In genomic region chr10:66591865-66592264, GRCh38 we compare ENCODE assay signal across 26 cellular contexts.
A peak's percentile ranks its signal among the peaks of the same experiment; 100 is the strongest.
DNase-seq lines count a peak whose midpoint lies in the region; ATAC-seq and TF ChIP-seq lines count a peak whose summit lies in the region.
"Had no signal": no experiment of that assay in that cellular context is flagged by ENCODE, and none has a peak within 500 bp of the region (broad histone marks: within the 10 kb centered on the region; RNA-seq: fewer than 3 reads in every experiment).

No MANE protein-coding gene starts in this region.

- no peaks in the 10 kb centered on the region for H3K36me3 ChIP-seq in PC-3 (ENCODE audit: low read depth, low read length)
- H3K36me3 ChIP-seq in fibroblast of lung (ENCODE audit: control insufficient read depth, insufficient read depth, low read length) = no peaks in the 10 kb centered on the region
- no peaks in the 10 kb centered on the region for H3K36me3 ChIP-seq in WERI-Rb-1
- H3K36me3 ChIP-seq: heart right ventricle had no signal

- CTCF ChIA-PET in PC-3 (lab: Charles Lee) (interaction anchor here (0.6 to 0.7 kb wide), 4 partner anchors 9 to 152 kb away, joined by 3 read pairs; no protein-coding TSS in a partner anchor), HEK293T (lab: Yijun Ruan, JAX) (no interaction called here)

- H2AFZ ChIP-seq in PC-3 (ENCODE audit: low read length) = no peak overlapping the region
- no peak overlapping the region for H2AFZ ChIP-seq in fibroblast of lung (ENCODE audit: low read length)

- H3K27ac ChIP-seq in PC-3 (ENCODE audit: low read length) (0 out of 2 replicates have a peak overlapping the region, but pooled peaks have one; percentile 1), fibroblast of lung (ENCODE audit: insufficient read depth, low read length) (no peak overlapping the region), WERI-Rb-1 (no peak overlapping the region)
- H3K27ac ChIP-seq: dorsolateral prefrontal cortex, heart right ventricle had no signal

- H3K4me3 ChIP-seq in PC-3 (ENCODE audit: low read length) (no peak overlapping the region), fibroblast of lung (replicated peaks in 1 of 4; ENCODE audit: control extremely low read depth in 1 of 4, insufficient read depth in 1 of 4, low read depth in 3 of 4, low read length in 4 of 4) (no peak overlapping the region), skeletal muscle cell (ENCODE audit: low read depth, low read length) (no peak overlapping the region), WERI-Rb-1 (ENCODE audit: low read depth, low read length) (no peak overlapping the region)
- H3K4me3 ChIP-seq: dorsolateral prefrontal cortex, heart right ventricle had no signal

- H4K20me1 ChIP-seq in PC-3 (ENCODE audit: low read length) = no peaks in the 10 kb centered on the region
- H4K20me1 ChIP-seq in fibroblast of lung (ENCODE audit: control insufficient read depth, extremely low read depth, insufficient read depth, low read length) = no peaks in the 10 kb centered on the region

- H3K9ac ChIP-seq in PC-3 (ENCODE audit: low read length) (no peak overlapping the region), fibroblast of lung (ENCODE audit: insufficient read depth, low read length) (no peak overlapping the region)
- H3K9ac ChIP-seq: SK-N-SH had no signal

- peak overlapping the region; percentile 42 for H3K4me2 ChIP-seq in PC-3 (ENCODE audit: low read length)
- H3K4me2 ChIP-seq in fibroblast of lung (ENCODE audit: extremely low read depth, insufficient read depth, low read length) = no peak overlapping the region
- H3K4me2 ChIP-seq: SK-N-SH had no signal

- H3K9me3 ChIP-seq in PC-3 (ENCODE audit: low read length) (no peaks in the 10 kb centered on the region), fibroblast of lung (ENCODE audit: control insufficient read depth, insufficient read depth, low read depth, low read length) (no peaks in the 10 kb centered on the region), WERI-Rb-1 (ENCODE audit: severe bottlenecking) (no peaks in the 10 kb centered on the region)
- H3K9me3 ChIP-seq: SK-N-SH had no signal

- BruUV-seq in PC-3 (replicated peaks; lab: Mats Ljungman, UMichigan) = no TSS peak

- H3K79me2 ChIP-seq in PC-3 (ENCODE audit: low read length) (no peaks in the 10 kb centered on the region), fibroblast of lung (ENCODE audit: control insufficient read depth, insufficient read depth, low read length) (no peaks in the 10 kb centered on the region)

- H3K4me1 ChIP-seq in PC-3 (ENCODE audit: insufficient read depth, low read length) (peaks cover 18% of the 10 kb centered on the region), fibroblast of lung (ENCODE audit: control insufficient read depth, extremely low read depth, insufficient read depth, low read length) (no peaks in the 10 kb centered on the region)

- no peaks in the 10 kb centered on the region for H3K9me2 ChIP-seq in PC-3 (replicated peaks; ENCODE audit: low read length)
- H3K9me2 ChIP-seq: SK-N-SH had no signal

- POLR2A ChIA-PET in PC-3 (lab: Charles Lee; ENCODE audit: unreplicated experiment) = interaction anchor here (0.5 kb wide), 1 partner anchor 263 kb away, joined by 3 read pairs; no protein-coding TSS in a partner anchor
- POLR2A ChIA-PET in HEK293T (lab: Yijun Ruan, JAX) = no interaction called here

- DNase-seq in EH (ENCODE audit: low read depth) (peak; percentile 1), PC-3 (peak; percentile 98), fibroblast of lung (ENCODE audit: low read depth in 2 of 2) (peak; percentile 30 to 66), skeletal muscle cell (ENCODE audit: low read depth) (peak; percentile 8), HEK293T (ENCODE audit: extremely low spot score) (no peak), WERI-Rb-1 (no peak)
- DNase-seq in stimulated activated CD4-positive, alpha-beta T cell treated with anti-CD3 and anti-CD28 coated beads, Interleukin-4, amount 100 ng/mL, for 24 hours = no peak
- DNase-seq: activated CD4-positive, alpha-beta T cell treated with anti-CD3 and anti-CD28 coated beads for 48 hours; activated CD8-positive, alpha-beta memory T cell treated with anti-CD3 and anti-CD28 coated beads, Interleukin-2, amount 10 ng/mL, durations not matched to agents 7 days and 5 days; activated naive CD4-positive, alpha-beta T cell treated with anti-CD3 and anti-CD28 coated beads for 36 hours; DMS 273 treated with DMSO at 0.1 percent for 48 hours; dorsolateral prefrontal cortex; GDM1; heart right ventricle; left ventricle myocardium superior; naive thymus-derived CD4-positive, alpha-beta T cell; NCI-H1105; NCI-H1930; NCI-H2227 treated with DMSO at 0.1 percent for 48 hours; NCI-H748 treated with DMSO at 0.1 percent for 48 hours; nucleus accumbens; RPMI8226; SK-N-SH; stimulated activated naive B cell treated with anti-CD40 and anti-IgM and Interleukin-4, amounts not matched to agents 10 μg/mL and 1 μg/mL and 100 μg/mL, for 72 hours; T-helper 17 cell had no signal

- no peaks in the 10 kb centered on the region for H3K27me3 ChIP-seq in PC-3 (ENCODE audit: low read length)
- no peaks in the 10 kb centered on the region for H3K27me3 ChIP-seq in fibroblast of lung (ENCODE audit: control insufficient read depth, insufficient read depth, low read length)
- H3K27me3 ChIP-seq in WERI-Rb-1 (ENCODE audit: insufficient read depth, low read depth, severe bottlenecking) = no peaks in the 10 kb centered on the region
- H3K27me3 ChIP-seq: heart right ventricle had no signal

- peaks cover 6% of the 10 kb centered on the region for H3F3A ChIP-seq in PC-3 (ENCODE audit: low read length, unreplicated experiment)

- ATAC-seq in PC-3 = peak; percentile 83
- ATAC-seq: activated CD8-positive, alpha-beta memory T cell treated with anti-CD3 and anti-CD28 coated beads, Interleukin-2, amount 10 ng/mL, durations not matched to agents 7 days and 5 days; HCT116; heart right ventricle; left ventricle myocardium superior; naive thymus-derived CD4-positive, alpha-beta T cell; stimulated activated naive B cell treated with anti-CD40 and anti-IgM and Interleukin-4, amounts not matched to agents 10 μg/mL and 1 μg/mL and 100 μg/mL, for 72 hours; T-helper 17 cell had no signal

- no peak for TF ChIP-seq CTCF in PC-3 (conservative IDR thresholded peaks at IDR 0.05; ENCODE audit: low read depth, low read length)
- TF ChIP-seq CTCF in fibroblast of lung (conservative IDR thresholded peaks at IDR 0.05 in 1 of 2, IDR thresholded peaks at IDR 0.05 in 1 of 2; ENCODE audit: low read depth in 1 of 2, low read length in 2 of 2) = no peak
- TF ChIP-seq CTCF in WERI-Rb-1 (IDR thresholded peaks at IDR 0.05; ENCODE audit: low read depth, low read length) = no peak

- intact Hi-C loops in PC-3 (cut with micrococcal nuclease) = loop anchor here (1.0 kb wide), 4 partner anchors 30 to 78 kb away; no protein-coding TSS in a partner anchor

TF ChIP-seq in HEK293T, 16 proteins besides CTCF, POLR2A, EP300 and RAD21:
- TF ChIP-seq ELF4 (IDR thresholded peaks at IDR 0.05) = no peak
- no peak for TF ChIP-seq FOXM1 (IDR thresholded peaks at IDR 0.05; ENCODE audit: borderline replicate concordance)
- TF ChIP-seq FOXA1 (IDR thresholded peaks at IDR 0.05) = no peak
- TF ChIP-seq PKNOX1 (IDR thresholded peaks at IDR 0.05) = no peak
- TF ChIP-seq SP1 (IDR thresholded peaks at IDR 0.05) = no peak
- TF ChIP-seq CTBP1 (IDR thresholded peaks at IDR 0.05; ENCODE audit: borderline replicate concordance) = no peak
- no peak for TF ChIP-seq ARNT (IDR thresholded peaks at IDR 0.05)
- no peak for TF ChIP-seq FOXK2 (IDR thresholded peaks at IDR 0.05)
- no peak for TF ChIP-seq L3MBTL2 (conservative IDR thresholded peaks at IDR 0.05)
- no peak for TF ChIP-seq HDGF (IDR thresholded peaks at IDR 0.05; ENCODE audit: borderline replicate concordance)
- no peak for TF ChIP-seq LEF1 (IDR thresholded peaks at IDR 0.05; ENCODE audit: borderline replicate concordance)
- TF ChIP-seq TARDBP (IDR thresholded peaks at IDR 0.05) = no peak
- TF ChIP-seq NFRKB (IDR thresholded peaks at IDR 0.05) = no peak
- TF ChIP-seq SUZ12 (IDR thresholded peaks at IDR 0.05) = no peak
- no peak for TF ChIP-seq ZNF384 (IDR thresholded peaks at IDR 0.05)
- no peak for TF ChIP-seq BHLHE40 (IDR thresholded peaks at IDR 0.05; ENCODE audit: borderline replicate concordance)

Comparison
In these comparisons a context has a peak if more than half of its experiments do, and no peak if none do; other contexts are left out.
1. DNase-seq: peak in EH (single experiment), PC-3 (single experiment), fibroblast of lung (2 of 2) and skeletal muscle cell (single experiment); none in HEK293T (single experiment), stimulated activated CD4-positive, alpha-beta T cell treated with anti-CD3 and anti-CD28 coated beads, Interleukin-4, amount 100 ng/mL, for 24 hours (single experiment) and WERI-Rb-1 (single experiment).